Comparison of ENCODE assay signal across 7 cellular contexts in genomic region chr7:140625908-140626868, GRCh38. TPM values are rescaled to one million over a fixed set of nuclear protein-coding genes. Genes with fewer than 3 reads are reported as not detected.
DNase-seq lines count a peak whose midpoint lies in the region; ATAC-seq and TF ChIP-seq lines count a peak whose summit lies in the region.

No MANE protein-coding gene starts in this region.

- peak overlapping the region; percentile 10 for H3K4me2 ChIP-seq in skeletal muscle satellite cell (ENCODE audit: low read length)

- ATAC-seq in GM21786 (IDR thresholded peaks at IDR 0.05; ENCODE audit: unreplicated experiment), result no peak

- no peak overlapping the region for H3K9ac ChIP-seq in skeletal muscle satellite cell (ENCODE audit: low read depth, low read length)

- peaks cover 9% of the 10 kb centered on the region for H3K4me1 ChIP-seq in skeletal muscle satellite cell (ENCODE audit: control insufficient read depth, insufficient read depth, low read length)

- no peaks in the 10 kb centered on the region for H3K9me3 ChIP-seq in skeletal muscle satellite cell (replicated peaks; ENCODE audit: low read length)

- TF ChIP-seq EP300 in Ishikawa (IDR thresholded peaks at IDR 0.05; ENCODE audit: borderline replicate concordance), result peak; percentile 95

- peak; percentile 22; the same call in 1 of the 2 replicates for TF ChIP-seq RAD21 in Ishikawa (IDR thresholded peaks at IDR 0.05; ENCODE audit: low read depth)

- H3K27me3 ChIP-seq in skeletal muscle satellite cell (ENCODE audit: control insufficient read depth, insufficient read depth, low read length), result peaks cover 12% of the 10 kb centered on the region

- DNase-seq in astrocyte of the hippocampus (ENCODE audit: low read depth, low spot score) (peak; percentile 97), iPS DF 19.7 (ENCODE audit: low read depth, low spot score) (peak; percentile 85), T-helper 1 cell (no peak)
- DNase-seq in NK-92 treated with Interleukin-12 subunit alpha and Interleukin-12 subunit beta, amount 100 ng/mL, for 24 hours (lab: John Stamatoyannopoulos, UW), result no peak

- no peak overlapping the region for H3K4me3 ChIP-seq in skeletal muscle satellite cell (ENCODE audit: low read length)

- no peaks in the 10 kb centered on the region for H3K36me3 ChIP-seq in skeletal muscle satellite cell (ENCODE audit: insufficient read depth, low read length)

TF ChIP-seq in Ishikawa, 13 proteins besides CTCF, POLR2A, EP300 and RAD21:
- TF ChIP-seq TCF12 (IDR thresholded peaks at IDR 0.05; ENCODE audit: low read depth), result peak; percentile 98
- peak; percentile 45; the same call in 1 of the 2 replicates for TF ChIP-seq CREB1 (IDR thresholded peaks at IDR 0.05; ENCODE audit: low read depth)
- peak; percentile 97 for TF ChIP-seq NFIC (IDR thresholded peaks at IDR 0.05)
- TF ChIP-seq TAF1 (IDR thresholded peaks at IDR 0.05; ENCODE audit: low read depth), result 0 out of 2 replicates have a peak, but pooled peaks have one; percentile 40
- peak; percentile 76 for TF ChIP-seq YY1 (IDR thresholded peaks at IDR 0.05; ENCODE audit: low read depth)
- TF ChIP-seq REST (IDR thresholded peaks at IDR 0.05; ENCODE audit: low read depth), result no peak
- no peak; the same call in 1 of the 2 replicates for TF ChIP-seq USF1 (IDR thresholded peaks at IDR 0.05)
- TF ChIP-seq CEBPB (IDR thresholded peaks at IDR 0.05), result peak; percentile 16; the same call in 1 of the 2 replicates
- peak; percentile 77 for TF ChIP-seq FOXM1 (IDR thresholded peaks at IDR 0.05; ENCODE audit: borderline replicate concordance, low read depth)
- TF ChIP-seq MAX (IDR thresholded peaks at IDR 0.05), result peak; percentile 70
- peak; percentile 92 for TF ChIP-seq TEAD4 (IDR thresholded peaks at IDR 0.05)

RNA-seq across cellular contexts. Expression of gene DENND2A, which starts 14.4 kb away (rescaled TPM):
- total RNA-seq in skeletal muscle satellite cell (2012; rRNA removed), result 0.51 and 2.0 TPM in 2 replicates

RNA-seq across cellular contexts. Expression of gene ADCK2, which starts 46.6 kb away (rescaled TPM):
- total RNA-seq in skeletal muscle satellite cell (2012; rRNA removed), result 18.0 and 25.3 TPM in 2 replicates

Comparison
In these comparisons a context has a peak if more than half of its experiments do, and no peak if none do; other contexts are left out.
1. DNase-seq: peak in astrocyte of the hippocampus (single experiment) and iPS DF 19.7 (single experiment); none in NK-92 treated with Interleukin-12 subunit alpha and Interleukin-12 subunit beta, amount 100 ng/mL, for 24 hours (single experiment) and T-helper 1 cell (0 of 5).